Comparison of ENCODE assay signal across 17 cellular contexts in the genomic region with DNA sequence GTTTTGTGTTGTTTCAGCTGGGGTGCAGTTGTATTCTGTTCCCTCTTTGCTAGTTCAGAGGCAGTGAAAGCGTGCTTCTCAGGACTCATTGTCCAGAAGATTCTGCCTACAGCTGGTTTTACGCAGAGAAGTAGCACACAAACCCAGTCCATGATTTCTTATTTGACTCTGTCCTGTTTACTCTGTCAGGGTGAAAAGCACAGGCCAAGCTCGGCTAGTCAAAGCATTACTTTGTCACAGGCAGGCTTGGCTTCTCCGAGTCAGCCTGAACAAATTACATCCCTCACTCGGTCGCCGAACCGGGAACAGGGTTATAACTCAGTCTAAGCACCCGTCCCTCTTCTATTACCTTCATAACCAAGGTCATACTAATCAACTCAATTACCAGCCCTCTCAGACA.
DNase-seq lines count a peak whose midpoint lies in the region; TF ChIP-seq lines count a peak whose summit lies in the region.
"Had no signal": no experiment of that assay in that cellular context is flagged by ENCODE, and none has a peak within 500 bp of the region (broad histone marks: within the 10 kb centered on the region; RNA-seq: fewer than 3 reads in every experiment).

No MANE protein-coding gene starts in this region.

- no peak for TF ChIP-seq POLR2A in testis (IDR thresholded peaks at IDR 0.05)

- no peak overlapping the region for H2BK5ac ChIP-seq in neuronal stem cell (ENCODE audit: low read length)

- no peaks in the 10 kb centered on the region for H3K79me1 ChIP-seq in neuronal stem cell (ENCODE audit: low read depth, low read length)

- intact Hi-C loops in testis (cut with DNase I; ENCODE audit: low total_unique reads) = no loop called here
- intact Hi-C loops in activated T-helper 2 cell treated with anti-CD3 and anti-CD28 coated beads, Interferon-gamma antibody, Interleukin-2, Interleukin-4, amounts not matched to agents 10 μg/mL and 5 μg/mL and 100 μg/mL, durations not matched to agents 14 hours and 24 hours and 36 hours (cut with micrococcal nuclease) = loop anchor here (5.0 kb wide), 2 partner anchors 52 to 88 kb away; no protein-coding TSS in a partner anchor

- H2BK120ac ChIP-seq in neuronal stem cell (ENCODE audit: low read depth, low read length) = no peak overlapping the region

- H3K4me3 ChIP-seq in endodermal cell (ENCODE audit: low read length) (no peak overlapping the region), neuronal stem cell (ENCODE audit: low read length in 2 of 2) (no peak overlapping the region), testis (no peak overlapping the region)

- H3K27ac ChIP-seq in endodermal cell (ENCODE audit: low read depth, low read length) (peak overlapping the region; percentile 12), neuronal stem cell (replicated peaks; ENCODE audit: low read length) (no peak overlapping the region), testis (peak overlapping the region; percentile 28 to 34)
- H3K27ac ChIP-seq: HL-60 had no signal

- no peak overlapping the region for H4K91ac ChIP-seq in neuronal stem cell (ENCODE audit: low read depth, low read length, poor library complexity)

- H3K36me3 ChIP-seq in endodermal cell (ENCODE audit: control insufficient read depth, insufficient read depth, low read length) (no peaks in the 10 kb centered on the region), neuronal stem cell (replicated peaks in 1 of 2; ENCODE audit: control insufficient read depth in 2 of 2, insufficient read depth in 2 of 2, low read length in 2 of 2) (no peaks in the 10 kb centered on the region), testis (ENCODE audit: low read depth, missing control alignments) (no peaks in the 10 kb centered on the region)

- no peak overlapping the region for H3K14ac ChIP-seq in neuronal stem cell (ENCODE audit: low read length)

- no peak for TF ChIP-seq CTCF in endodermal cell (conservative IDR thresholded peaks at IDR 0.05)
- TF ChIP-seq CTCF in testis (IDR thresholded peaks at IDR 0.05) = no peak

- H3K36me3 Mint-ChIP-seq in endodermal cell (ENCODE audit: low read depth) = peaks cover 3% of the 10 kb centered on the region
- peaks cover 6% of the 10 kb centered on the region for H3K36me3 Mint-ChIP-seq in activated T-helper 2 cell treated with anti-CD3 and anti-CD28 coated beads, Interferon-gamma antibody, Interleukin-2, Interleukin-4, amounts not matched to agents 10 μg/mL and 5 μg/mL and 100 μg/mL, durations not matched to agents 14 hours and 24 hours and 36 hours (ENCODE audit: low read depth)
- H3K36me3 Mint-ChIP-seq: CD4-positive, alpha-beta memory T cell had no signal

- 85 to 86% methylated on average over 8 to 9 of the region's 9 CpGs for WGBS in endodermal cell (ENCODE audit: insufficient coverage in 1 of 2, insufficient read length in 1 of 2), 2 experiments
- WGBS in neuronal stem cell (ENCODE audit: extremely low coverage in 2 of 2, insufficient read length in 2 of 2, insufficient replicate concordance in 1 of 2), 2 donors = no CpG with 5 or more reads among the region's 9 CpGs
- 56 to 60% methylated on average over 9 of the region's 9 CpGs for WGBS in testis, 2 donors

- H3K4ac ChIP-seq in neuronal stem cell (ENCODE audit: low read length) = no peak overlapping the region

- no peak overlapping the region for H3K9ac ChIP-seq in endodermal cell (ENCODE audit: extremely low read depth, low read length, poor library complexity, severe bottlenecking)
- H3K9ac ChIP-seq in neuronal stem cell (ENCODE audit: low read depth, low read length, poor library complexity) = no peak overlapping the region
- H3K9ac ChIP-seq: SK-N-SH had no signal

- H3K9me3 ChIP-seq in endodermal cell (ENCODE audit: control insufficient read depth, low read length) (peaks cover 12% of the 10 kb centered on the region), neuronal stem cell (replicated peaks in 1 of 2; ENCODE audit: control insufficient read depth in 2 of 2, insufficient read depth in 1 of 2, low read depth in 1 of 2, low read length in 2 of 2) (peaks cover 1 to 9% of the 10 kb centered on the region in 2 donors), testis (no peaks in the 10 kb centered on the region)

- H3K4me1 ChIP-seq in endodermal cell (ENCODE audit: control insufficient read depth, insufficient read depth, low read length) = no peaks in the 10 kb centered on the region
- peaks cover 15 to 37% of the 10 kb centered on the region in 2 donors for H3K4me1 ChIP-seq in neuronal stem cell (ENCODE audit: control insufficient read depth in 2 of 2, insufficient read depth in 1 of 2, low read depth in 1 of 2, low read length in 2 of 2)
- peaks cover 9% of the 10 kb centered on the region for H3K4me1 ChIP-seq in testis

- peak; percentile 53 to 56 for DNase-seq in NCI-H526 (lab: John Stamatoyannopoulos, UW)
- DNase-seq in endodermal cell = peak; percentile 32
- no peak for DNase-seq in neuronal stem cell (ENCODE audit: low spot score)
- peak; percentile 23 for DNase-seq in testis
- DNase-seq in activated T-helper 2 cell treated with anti-CD3 and anti-CD28 coated beads, Interferon-gamma antibody, Interleukin-2, Interleukin-4, amounts not matched to agents 10 μg/mL and 5 μg/mL and 100 μg/mL, durations not matched to agents 14 hours and 24 hours and 36 hours (ENCODE audit: low spot score) = no peak
- DNase-seq in NCI-H345 (lab: John Stamatoyannopoulos, UW) = no peak
- DNase-seq in NCI-H446 (lab: John Stamatoyannopoulos, UW) = no peak
- DNase-seq: Calu3; CD4-positive, alpha-beta memory T cell; DMS79 treated with DMSO at 0.1 percent for 48 hours; HCEC 1CT; NCI-H187 treated with DMSO at 0.1 percent for 48 hours; NCI-H446 treated with DMSO at 0.1 percent for 48 hours; Right ventricle myocardium superior; SK-N-SH had no signal

- H3K27ac Mint-ChIP-seq in endodermal cell = no peak overlapping the region
- no peak overlapping the region for H3K27ac Mint-ChIP-seq in activated T-helper 2 cell treated with anti-CD3 and anti-CD28 coated beads, Interferon-gamma antibody, Interleukin-2, Interleukin-4, amounts not matched to agents 10 μg/mL and 5 μg/mL and 100 μg/mL, durations not matched to agents 14 hours and 24 hours and 36 hours
- H3K27ac Mint-ChIP-seq: B cell; CD4-positive, alpha-beta memory T cell had no signal

- H2AK5ac ChIP-seq in neuronal stem cell (ENCODE audit: low read depth, low read length) = no peak overlapping the region

- H3K4me2 ChIP-seq in neuronal stem cell (ENCODE audit: insufficient read depth, low read length, poor library complexity, severe bottlenecking) = no peak overlapping the region
- H3K4me2 ChIP-seq: SK-N-SH had no signal

- H2BK12ac ChIP-seq in neuronal stem cell (ENCODE audit: low read length) = no peak overlapping the region

- no peak overlapping the region for H3K18ac ChIP-seq in neuronal stem cell (ENCODE audit: low read length)

- no peak overlapping the region for H4K8ac ChIP-seq in neuronal stem cell (ENCODE audit: low read depth, low read length)

- H3K27me3 ChIP-seq in endodermal cell (ENCODE audit: control insufficient read depth, insufficient read depth, low read length, poor library complexity, severe bottlenecking) = no peaks in the 10 kb centered on the region
- no peaks in the 10 kb centered on the region for H3K27me3 ChIP-seq in neuronal stem cell (ENCODE audit: control insufficient read depth in 3 of 3, insufficient read depth in 3 of 3, low read depth in 1 of 3, low read length in 3 of 3)
- H3K27me3 ChIP-seq in testis = no peaks in the 10 kb centered on the region

- H2AFZ ChIP-seq in neuronal stem cell (ENCODE audit: low read length) = peak overlapping the region; percentile 74

- H2BK15ac ChIP-seq in neuronal stem cell (ENCODE audit: low read length) = no peak overlapping the region

- H3K9me3 Mint-ChIP-seq in endodermal cell = peaks cover 12% of the 10 kb centered on the region
- peaks cover 7% of the 10 kb centered on the region for H3K9me3 Mint-ChIP-seq in activated T-helper 2 cell treated with anti-CD3 and anti-CD28 coated beads, Interferon-gamma antibody, Interleukin-2, Interleukin-4, amounts not matched to agents 10 μg/mL and 5 μg/mL and 100 μg/mL, durations not matched to agents 14 hours and 24 hours and 36 hours

- no peak overlapping the region for H3K23ac ChIP-seq in neuronal stem cell (ENCODE audit: low read depth, low read length, poor library complexity)

- H3K4me1 Mint-ChIP-seq in endodermal cell = peaks cover 25% of the 10 kb centered on the region
- peaks cover 30% of the 10 kb centered on the region for H3K4me1 Mint-ChIP-seq in activated T-helper 2 cell treated with anti-CD3 and anti-CD28 coated beads, Interferon-gamma antibody, Interleukin-2, Interleukin-4, amounts not matched to agents 10 μg/mL and 5 μg/mL and 100 μg/mL, durations not matched to agents 14 hours and 24 hours and 36 hours (ENCODE audit: low read depth)

- H3K27me3 Mint-ChIP-seq in endodermal cell (ENCODE audit: insufficient read depth) = peaks cover 11% of the 10 kb centered on the region
- H3K27me3 Mint-ChIP-seq in activated T-helper 2 cell treated with anti-CD3 and anti-CD28 coated beads, Interferon-gamma antibody, Interleukin-2, Interleukin-4, amounts not matched to agents 10 μg/mL and 5 μg/mL and 100 μg/mL, durations not matched to agents 14 hours and 24 hours and 36 hours (ENCODE audit: low read depth) = no peaks in the 10 kb centered on the region
- H3K27me3 Mint-ChIP-seq: B cell; CD4-positive, alpha-beta memory T cell had no signal

- H3K4me3 Mint-ChIP-seq in endodermal cell = no peak overlapping the region
- no peak overlapping the region for H3K4me3 Mint-ChIP-seq in activated T-helper 2 cell treated with anti-CD3 and anti-CD28 coated beads, Interferon-gamma antibody, Interleukin-2, Interleukin-4, amounts not matched to agents 10 μg/mL and 5 μg/mL and 100 μg/mL, durations not matched to agents 14 hours and 24 hours and 36 hours (ENCODE audit: low read depth)
- H3K4me3 Mint-ChIP-seq: B cell had no signal

Comparison
In these comparisons a context has a peak if more than half of its experiments do, and no peak if none do; other contexts are left out.
1. DNase-seq: peak in NCI-H526 (2 of 2), endodermal cell (single experiment) and testis (single experiment); none in neuronal stem cell (single experiment), activated T-helper 2 cell treated with anti-CD3 and anti-CD28 coated beads, Interferon-gamma antibody, Interleukin-2, Interleukin-4, amounts not matched to agents 10 μg/mL and 5 μg/mL and 100 μg/mL, durations not matched to agents 14 hours and 24 hours and 36 hours (single experiment), NCI-H345 (single experiment) and NCI-H446 (0 of 2).